ENCODE assay signal across 1 cellular context in genomic region chr17:76630151-76630550, GRCh38.
TF ChIP-seq lines count a peak whose summit lies in the region.

No MANE protein-coding gene starts in this region.

TF ChIP-seq in GM23338, 12 proteins besides CTCF, POLR2A, EP300 and RAD21 (continued from another document):
- no peak for TF ChIP-seq REST (IDR thresholded peaks at IDR 0.05; ENCODE audit: unreplicated experiment)
- TF ChIP-seq POLR2AphosphoS5 (IDR thresholded peaks at IDR 0.05; ENCODE audit: low read depth): no peak
- no peak for TF ChIP-seq STAT1 (IDR thresholded peaks at IDR 0.05; ENCODE audit: unreplicated experiment)
- TF ChIP-seq NANOG (IDR thresholded peaks at IDR 0.05; ENCODE audit: borderline replicate concordance): no peak
- no peak for TF ChIP-seq EZH2phosphoT487 (IDR thresholded peaks at IDR 0.05; ENCODE audit: unreplicated experiment)
- TF ChIP-seq ETS1 (IDR thresholded peaks at IDR 0.05): no peak
- no peak for TF ChIP-seq ZNF462 (CRISPR knock-in tag; IDR thresholded peaks at IDR 0.05)
- TF ChIP-seq CREB1 (CRISPR knock-in tag; IDR thresholded peaks at IDR 0.05; ENCODE audit: low read depth): no peak
- TF ChIP-seq JUNB (IDR thresholded peaks at IDR 0.05; ENCODE audit: unreplicated experiment): no peak
- TF ChIP-seq EZH2 (IDR thresholded peaks at IDR 0.05; ENCODE audit: low read depth, unreplicated experiment): no peak
- TF ChIP-seq ZNF114 (CRISPR knock-in tag; IDR thresholded peaks at IDR 0.05): no peak
TF ChIP-seq in GM23338: peak in this region for 0.
